Comparison of ENCODE assay signal across 10 cellular contexts in the genomic region with DNA sequence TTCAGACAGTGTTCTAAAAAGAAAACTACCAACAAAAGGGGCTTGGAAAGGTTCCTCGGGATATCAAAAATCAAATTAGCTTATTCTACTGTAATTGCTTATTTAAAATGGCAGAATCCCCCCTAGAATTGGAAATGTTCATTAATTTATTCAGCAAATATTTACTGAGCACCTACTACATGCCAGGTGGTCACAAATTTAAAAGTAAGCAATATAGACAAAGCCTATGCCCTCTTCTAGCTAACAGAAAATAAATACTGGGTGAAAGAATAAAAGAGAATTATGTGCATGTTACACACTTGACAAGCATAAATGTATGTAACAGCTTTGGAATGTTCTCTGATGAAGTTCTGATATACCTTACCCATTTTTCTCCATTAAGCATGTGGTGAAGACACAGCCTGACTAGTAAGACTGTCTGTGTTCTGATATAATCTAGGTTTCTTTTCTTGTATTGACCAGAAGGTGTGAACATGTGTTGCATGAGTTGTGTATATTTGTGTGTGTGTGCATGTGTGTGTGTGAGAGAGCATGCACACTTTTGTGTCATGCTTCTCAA.
A peak's percentile ranks its signal among the peaks of the same experiment; 100 is the strongest.
DNase-seq lines count a peak whose midpoint lies in the region; ATAC-seq and TF ChIP-seq lines count a peak whose summit lies in the region.
"Had no signal": no experiment of that assay in that cellular context is flagged by ENCODE, and none has a peak within 500 bp of the region (broad histone marks: within the 10 kb centered on the region; RNA-seq: fewer than 3 reads in every experiment).

No MANE protein-coding gene starts in this region.

- H3K27ac ChIP-seq in colonic mucosa (peak overlapping the region; percentile 49), osteoblast (ENCODE audit: low read depth, low read length) (peak overlapping the region; percentile 85)

- H3K36me3 ChIP-seq in colonic mucosa (no peaks in the 10 kb centered on the region), osteoblast (ENCODE audit: insufficient read depth, low read length) (no peaks in the 10 kb centered on the region), BE2C (no peaks in the 10 kb centered on the region), mucosa of descending colon (ENCODE audit: low read depth) (no peaks in the 10 kb centered on the region)

- TF ChIP-seq CTCF in colonic mucosa (IDR thresholded peaks at IDR 0.05): no peak
- TF ChIP-seq CTCF in osteoblast (IDR thresholded peaks at IDR 0.05; ENCODE audit: extremely low read depth, low read depth, low read length): no peak
- no peak for TF ChIP-seq CTCF in BE2C (IDR thresholded peaks at IDR 0.05; ENCODE audit: low read depth, low read length)
- no peak for TF ChIP-seq CTCF in mucosa of descending colon (IDR thresholded peaks at IDR 0.05)

- H4K20me1 ChIP-seq in osteoblast (ENCODE audit: insufficient read depth, low read length): no peaks in the 10 kb centered on the region

- no peaks in the 10 kb centered on the region for H3K79me2 ChIP-seq in osteoblast (ENCODE audit: insufficient read depth, low read length)

- DNase-seq in ACHN (peak; percentile 8), NCI-H226 (peak; percentile 45), colonic mucosa (no peak), osteoblast (ENCODE audit: insufficient read length, low spot score, missing footprints) (no peak), BE2C (no peak), mucosa of descending colon (no peak), LoVo (ENCODE audit: low spot score) (no peak)

- in situ Hi-C loops in ACHN (cut with HindIII; ENCODE audit: low pct_ligation_motif_present, low pct_unique_long_range_greater_than_20kb, low sequenced_read_pairs): no loop called here

- intact Hi-C loops in colonic mucosa (cut with DNase I): no loop called here
- intact Hi-C loops in mucosa of descending colon (cut with DNase I, micrococcal nuclease): loop anchor here in 1 of 2 donors (10.0 kb wide), 1 partner anchor 606 kb away; a partner anchor contains a TSS

- no peaks in the 10 kb centered on the region for H3K27me3 ChIP-seq in colonic mucosa
- no peaks in the 10 kb centered on the region for H3K27me3 ChIP-seq in osteoblast (ENCODE audit: insufficient read depth, low read length)
- H3K27me3 ChIP-seq in BE2C: no peaks in the 10 kb centered on the region

- no peak overlapping the region for H3K9ac ChIP-seq in colonic mucosa (ENCODE audit: low read depth in 2 of 2, low read length in 2 of 2)

- H3K4me3 ChIP-seq in colonic mucosa: no peak overlapping the region
- H3K4me3 ChIP-seq in osteoblast (ENCODE audit: insufficient read depth, low read length): no peak overlapping the region
- H3K4me3 ChIP-seq in BE2C (ENCODE audit: low read depth, low read length): no peak overlapping the region
- H3K4me3 ChIP-seq in mucosa of descending colon: no peak overlapping the region
- H3K4me3 ChIP-seq: skin epidermis had no signal

- H3K9me3 ChIP-seq in colonic mucosa (no peaks in the 10 kb centered on the region), osteoblast (ENCODE audit: low read depth, low read length) (no peaks in the 10 kb centered on the region), BE2C (no peaks in the 10 kb centered on the region), mucosa of descending colon (no peaks in the 10 kb centered on the region)

- H3K4me2 ChIP-seq in osteoblast (ENCODE audit: insufficient read depth, low read length): peak overlapping the region; percentile 18

- H2AFZ ChIP-seq in osteoblast (ENCODE audit: low read length): no peak overlapping the region

- ATAC-seq in GM18870 (IDR thresholded peaks at IDR 0.05; ENCODE audit: unreplicated experiment): no peak
- no peak for ATAC-seq in mucosa of descending colon
- ATAC-seq: activated CD4-positive, CD25-positive, alpha-beta regulatory T cell treated with anti-CD3 and anti-CD28 coated beads, Interleukin-2, amount 50 U/mL, for 24 hours had no signal

- no peaks in the 10 kb centered on the region for H3K4me1 ChIP-seq in colonic mucosa
- peaks cover 53% of the 10 kb centered on the region for H3K4me1 ChIP-seq in osteoblast (ENCODE audit: insufficient read depth, low read length)
- H3K4me1 ChIP-seq in BE2C: peaks cover 31% of the 10 kb centered on the region
- H3K4me1 ChIP-seq in mucosa of descending colon (ENCODE audit: low read depth): peaks cover 12% of the 10 kb centered on the region

Comparison
In these comparisons a context has a peak if more than half of its experiments do, and no peak if none do; other contexts are left out.
1. DNase-seq: peak in ACHN (single experiment) and NCI-H226 (single experiment); none in colonic mucosa (single experiment), osteoblast (single experiment), BE2C (single experiment), mucosa of descending colon (0 of 3) and LoVo (single experiment).